Comparison of ENCODE assay signal across 2 cellular contexts in the genomic region with DNA sequence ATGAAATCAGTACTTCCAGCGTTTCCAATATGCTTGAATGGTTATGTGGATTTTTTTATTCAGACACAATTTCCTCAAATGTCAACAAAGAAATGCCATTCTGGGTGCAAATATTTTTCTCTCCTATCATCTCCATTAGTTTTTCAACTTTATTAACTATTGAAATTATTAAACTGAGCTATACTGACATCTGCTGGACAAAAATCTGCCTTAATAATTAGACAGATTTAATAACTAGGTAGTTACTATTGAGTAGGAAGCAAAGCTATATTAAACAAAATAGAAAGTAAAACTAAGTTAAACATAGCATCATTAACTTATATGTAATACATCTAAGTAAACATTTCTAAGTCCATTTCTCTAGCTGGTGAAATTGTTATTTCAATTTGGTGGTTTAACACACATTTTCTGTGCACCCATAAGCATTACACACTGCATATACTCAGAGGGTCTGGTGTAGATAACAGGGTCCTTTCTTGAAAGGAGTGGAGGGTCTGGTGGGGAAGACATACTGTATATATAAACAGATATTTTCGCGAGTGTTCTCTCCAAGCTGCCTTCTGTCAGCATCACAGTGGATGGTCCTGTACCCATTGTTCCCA.
TF ChIP-seq lines count a peak whose summit lies in the region.

No MANE protein-coding gene starts in this region.

TF ChIP-seq in HCT116, 20 proteins besides CTCF, POLR2A, EP300 and RAD21:
- TF ChIP-seq ZBTB33 (IDR thresholded peaks at IDR 0.05; ENCODE audit: extremely low read depth, insufficient replicate concordance, low read length) (no peak), CEBPB (IDR thresholded peaks at IDR 0.05; ENCODE audit: low read depth) (0 out of 2 replicates have a peak, but pooled peaks have one; percentile 14)
TF ChIP-seq in HCT116: peak in this region for 1.

TF ChIP-seq in GM12891, 5 proteins besides CTCF, POLR2A, EP300 and RAD21 (continued from another document):
- TF ChIP-seq POLR2AphosphoS5 (IDR thresholded peaks at IDR 0.05; ENCODE audit: low read depth, low read length) = no peak
